In genomic region chr9:133124123-133124948, GRCh38 we compare ENCODE assay signal across 1 cellular context.
TF ChIP-seq lines count a peak whose summit lies in the region.

No MANE protein-coding gene starts in this region.

TF ChIP-seq in K562, 482 proteins besides CTCF, POLR2A, EP300 and RAD21 (continued from another document and continues in another):
- TF ChIP-seq POLR2B (IDR thresholded peaks at IDR 0.05; ENCODE audit: low read depth, partially characterized antibody) (peak; percentile 38), NFRKB (IDR thresholded peaks at IDR 0.05; ENCODE audit: low read depth) (peak; percentile 43; the same call in 1 of the 2 replicates), BDP1 (IDR thresholded peaks at IDR 0.05; ENCODE audit: insufficient read depth, insufficient read length) (no peak), CC2D1A (IDR thresholded peaks at IDR 0.05) (no peak), HLTF (IDR thresholded peaks at IDR 0.05) (0 out of 2 replicates have a peak, but pooled peaks have one; percentile 69), ZBTB26 (CRISPR knock-in tag; IDR thresholded peaks at IDR 0.05) (peak; percentile 91), HDAC1 (IDR thresholded peaks at IDR 0.05) (peak; percentile 5 to 54; a peak in 1 of 4 replicates), SMARCE1 (IDR thresholded peaks at IDR 0.05) (peak; percentile 32; the same call in 1 of the 2 replicates), ETV6 (IDR thresholded peaks at IDR 0.05; ENCODE audit: borderline replicate concordance in 1 of 2, low read depth in 2 of 2, low read length in 1 of 2) (no peak), ETV6 (CRISPR knock-in tag; IDR thresholded peaks at IDR 0.05; ENCODE audit: borderline replicate concordance) (no peak), UBTF (IDR thresholded peaks at IDR 0.05; ENCODE audit: borderline replicate concordance in 1 of 2, low read depth in 2 of 2, low read length in 2 of 2) (no peak), POLR3G (IDR thresholded peaks at IDR 0.05; ENCODE audit: extremely low read depth, insufficient read length, insufficient replicate concordance) (no peak), KDM1A (IDR thresholded peaks at IDR 0.05) (peak; percentile 62 to 74; a peak in 2 of 4 replicates), DMBX1 (CRISPR knock-in tag; IDR thresholded peaks at IDR 0.05; ENCODE audit: borderline replicate concordance) (no peak), LARP7 (IDR thresholded peaks at IDR 0.05) (peak; percentile 67; the same call in 1 of the 2 replicates), CSDE1 (IDR thresholded peaks at IDR 0.05) (no peak), ZBTB8A (IDR thresholded peaks at IDR 0.05; ENCODE audit: partially characterized antibody) (no peak), HINFP (tag; conservative IDR thresholded peaks at IDR 0.05; ENCODE audit: low read depth) (no peak), ARID4B (CRISPR knock-in tag; IDR thresholded peaks at IDR 0.05) (no peak), POLR2H (tag; IDR thresholded peaks at IDR 0.05; ENCODE audit: low read depth) (no peak), STAG1 (CRISPR knock-in tag; IDR thresholded peaks at IDR 0.05; ENCODE audit: borderline replicate concordance) (no peak), ZNF174 (CRISPR knock-in tag; IDR thresholded peaks at IDR 0.05) (no peak), CLOCK (CRISPR knock-in tag; IDR thresholded peaks at IDR 0.05; ENCODE audit: borderline replicate concordance) (no peak), ATF2 (CRISPR knock-in tag; IDR thresholded peaks at IDR 0.05) (no peak), TCF7 (IDR thresholded peaks at IDR 0.05; ENCODE audit: borderline replicate concordance) (no peak), YBX1 (IDR thresholded peaks at IDR 0.05) (0 out of 2 replicates have a peak, but pooled peaks have one; percentile 68), GABPB1 (CRISPR knock-in tag; IDR thresholded peaks at IDR 0.05) (no peak), ZNF217 (CRISPR knock-in tag; IDR thresholded peaks at IDR 0.05) (no peak), SUPT5H (IDR thresholded peaks at IDR 0.05) (peak; percentile 34; the same call in 1 of the 2 replicates), FOXP4 (CRISPR knock-in tag; IDR thresholded peaks at IDR 0.05; ENCODE audit: borderline replicate concordance) (no peak), ASH1L (IDR thresholded peaks at IDR 0.05; ENCODE audit: borderline replicate concordance, low read depth, partially characterized antibody) (no peak), RBM34 (IDR thresholded peaks at IDR 0.05; ENCODE audit: borderline replicate concordance, insufficient read depth, low read length) (no peak), RBM15 (IDR thresholded peaks at IDR 0.05; ENCODE audit: insufficient read depth, low read length) (no peak), EGR1 (conservative IDR thresholded peaks at IDR 0.05) (no peak), ZNF518B (CRISPR knock-in tag; IDR thresholded peaks at IDR 0.05) (no peak), ZNF253 (CRISPR knock-in tag; conservative IDR thresholded peaks at IDR 0.05) (no peak), RCOR1 (IDR thresholded peaks at IDR 0.05; ENCODE audit: borderline replicate concordance in 1 of 2, low read depth in 2 of 2, low read length in 2 of 2) (no peak), POLR2AphosphoS2 (IDR thresholded peaks at IDR 0.05; ENCODE audit: low read length) (no peak)
